In the genomic region with DNA sequence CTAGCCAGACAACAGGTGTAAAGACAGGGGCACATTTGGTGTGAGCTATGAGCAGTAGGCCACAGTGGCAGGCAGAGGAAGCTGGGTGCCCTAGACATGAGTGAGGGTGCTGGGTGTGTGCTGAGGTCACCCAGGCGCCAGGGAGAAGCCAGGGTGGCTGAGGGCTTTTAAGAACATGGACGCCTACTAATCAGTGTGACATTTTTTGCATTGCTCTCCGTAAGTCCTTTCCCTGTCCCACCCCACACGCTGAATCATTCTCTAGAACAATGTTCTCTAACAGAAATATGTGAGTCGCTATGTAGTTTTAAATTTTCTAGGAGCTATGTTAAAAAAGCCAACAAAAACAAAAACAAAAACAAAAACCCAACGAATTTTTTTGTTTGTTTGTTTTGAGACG, we compare ENCODE assay signal across 20 cellular contexts.
"Had no signal": no experiment of that assay in that cellular context is flagged by ENCODE, and none has a peak within 500 bp of the region (broad histone marks: within the 10 kb centered on the region; RNA-seq: fewer than 3 reads in every experiment).

No MANE protein-coding gene starts in this region.

- H3K9me3 ChIP-seq: thyroid gland had no signal

- H3K4me3 Mint-ChIP-seq: activated CD4-positive, alpha-beta memory T cell treated with anti-CD3 and anti-CD28 coated beads for 36 hours; activated naive CD8-positive, alpha-beta T cell treated with anti-CD3 and anti-CD28 coated beads for 36 hours; nephron progenitor cell; stimulated activated naive CD8-positive, alpha-beta T cell treated with anti-CD3 and anti-CD28 coated beads, Interleukin-15, Interleukin-2, amounts not matched to agents 100 ng/mL and 50 ng/mL, for 24 hours; T-helper 17 cell had no signal

- H3K9me3 Mint-ChIP-seq: activated CD4-positive, alpha-beta memory T cell treated with anti-CD3 and anti-CD28 coated beads for 36 hours; activated naive CD8-positive, alpha-beta T cell treated with anti-CD3 and anti-CD28 coated beads for 36 hours; nephron progenitor cell; stimulated activated naive CD8-positive, alpha-beta T cell treated with anti-CD3 and anti-CD28 coated beads, Interleukin-15, Interleukin-2, amounts not matched to agents 100 ng/mL and 50 ng/mL, for 24 hours had no signal

- H3K4me3 ChIP-seq: thyroid gland had no signal

- H3K27me3 ChIP-seq: thyroid gland had no signal

- H3K27ac ChIP-seq: foreskin keratinocyte, thyroid gland had no signal

- ATAC-seq: foreskin keratinocyte, T-helper 17 cell had no signal

- DNase-seq: activated CD4-positive, alpha-beta memory T cell treated with anti-CD3 and anti-CD28 coated beads for 36 hours; activated CD4-positive, alpha-beta T cell treated with anti-CD3 and anti-CD28 coated beads for 48 hours; activated naive CD4-positive, alpha-beta T cell treated with Interleukin-2 at 50 U/mL for 16 hours; activated naive CD8-positive, alpha-beta T cell treated with anti-CD3 and anti-CD28 coated beads for 36 hours; activated T-cell treated with anti-CD3 and anti-CD28 coated beads, Interleukin-2, amount 50 U/mL, for 48 hours; effector CD4-positive, alpha-beta T cell; erythroblast; foreskin keratinocyte; hippocampal formation; kidney glomerular epithelial cell; nephron progenitor cell; occipital lobe; posterior cingulate gyrus; stimulated activated CD4-positive, alpha-beta T cell treated with anti-CD3 and anti-CD28 coated beads, Interleukin-12 subunit alpha, Interleukin-12 subunit beta, amount 100 ng/mL, for 4 hours; stimulated activated CD4-positive, alpha-beta T cell treated with anti-CD3 and anti-CD28 coated beads, Interleukin-4, amount 100 ng/mL, for 4 hours; substantia nigra; SW 1271; T-helper 17 cell; thyroid gland had no signal

- H3K4me1 Mint-ChIP-seq: activated naive CD8-positive, alpha-beta T cell treated with anti-CD3 and anti-CD28 coated beads for 36 hours had no signal

- H3K36me3 Mint-ChIP-seq: activated CD4-positive, alpha-beta memory T cell treated with anti-CD3 and anti-CD28 coated beads for 36 hours; activated naive CD8-positive, alpha-beta T cell treated with anti-CD3 and anti-CD28 coated beads for 36 hours had no signal

- H3K4me1 ChIP-seq: foreskin keratinocyte, thyroid gland had no signal

- H3K27ac Mint-ChIP-seq: activated CD4-positive, alpha-beta memory T cell treated with anti-CD3 and anti-CD28 coated beads for 36 hours; activated naive CD8-positive, alpha-beta T cell treated with anti-CD3 and anti-CD28 coated beads for 36 hours; nephron progenitor cell; stimulated activated naive CD8-positive, alpha-beta T cell treated with anti-CD3 and anti-CD28 coated beads, Interleukin-15, Interleukin-2, amounts not matched to agents 100 ng/mL and 50 ng/mL, for 24 hours; T-helper 17 cell had no signal

- H3K27me3 Mint-ChIP-seq: T-helper 17 cell had no signal

- H3K36me3 ChIP-seq: thyroid gland had no signal
